Comparison of ENCODE assay signal across 22 cellular contexts in genomic region chr6:21554286-21554685, GRCh38. TPM values are rescaled to one million over a fixed set of nuclear protein-coding genes. Genes with fewer than 3 reads are reported as not detected.
DNase-seq lines count a peak whose midpoint lies in the region; ATAC-seq, FAIRE-seq and TF ChIP-seq lines count a peak whose summit lies in the region.
"Had no signal": no experiment of that assay in that cellular context is flagged by ENCODE, and none has a peak within 500 bp of the region (broad histone marks: within the 10 kb centered on the region; RNA-seq: fewer than 3 reads in every experiment).

No MANE protein-coding gene starts in this region.

- H4K20me1 ChIP-seq in H1 (replicated peaks in 1 of 2; ENCODE audit: control insufficient read depth in 1 of 2, insufficient read depth in 2 of 2, low read length in 2 of 2) = no peaks in the 10 kb centered on the region
- H4K20me1 ChIP-seq: BLaER1 treated with 17β-estradiol and CSF1 and Interleukin-3, amounts not matched to agents 10 nM and 100 nM had no signal

- no peak overlapping the region for H3K4me3 Mint-ChIP-seq in activated CD8-positive, alpha-beta T cell treated with anti-CD3 and anti-CD28 coated beads, Interleukin-2, amount 10 ng/mL, durations not matched to agents 7 days and 5 days
- H3K4me3 Mint-ChIP-seq in activated CD8-positive, alpha-beta T cell treated with anti-CD3 and anti-CD28 coated beads for 36 hours = no peak overlapping the region
- H3K4me3 Mint-ChIP-seq in CD4-positive, alpha-beta memory T cell = no peak overlapping the region
- H3K4me3 Mint-ChIP-seq: CD8-positive, alpha-beta T cell; H9; HFFc6 had no signal

- no peaks in the 10 kb centered on the region for H3K79me2 ChIP-seq in H1 (ENCODE audit: control insufficient read depth in 1 of 2, insufficient read depth in 2 of 2, low read length in 2 of 2)

- H3K36me3 Mint-ChIP-seq in activated CD8-positive, alpha-beta T cell treated with anti-CD3 and anti-CD28 coated beads, Interleukin-2, amount 10 ng/mL, durations not matched to agents 7 days and 5 days (ENCODE audit: low read depth) = no peaks in the 10 kb centered on the region
- H3K36me3 Mint-ChIP-seq in activated CD8-positive, alpha-beta T cell treated with anti-CD3 and anti-CD28 coated beads for 36 hours (ENCODE audit: low read depth) = no peaks in the 10 kb centered on the region
- H3K36me3 Mint-ChIP-seq in CD4-positive, alpha-beta memory T cell = no peaks in the 10 kb centered on the region
- H3K36me3 Mint-ChIP-seq: CD8-positive, alpha-beta T cell had no signal

- H2AFZ ChIP-seq in H1 (ENCODE audit: low read length) = no peak overlapping the region
- H2AFZ ChIP-seq: GM23248 had no signal

- no peaks in the 10 kb centered on the region for H3K23me2 ChIP-seq in H1 (ENCODE audit: low read depth, low read length)

- no peak for TF ChIP-seq RAD21 in H1 (IDR thresholded peaks at IDR 0.05 in 1 of 2, conservative IDR thresholded peaks at IDR 0.05 in 1 of 2; ENCODE audit: low read depth in 2 of 2, low read length in 2 of 2)

- H3K4ac ChIP-seq in H1 (replicated peaks; ENCODE audit: insufficient read length, low read depth, low read length) = no peak overlapping the region

- no peak overlapping the region for H3K9ac ChIP-seq in H1 (replicated peaks in 1 of 4; ENCODE audit: extremely low read depth in 1 of 4, low read depth in 3 of 4, low read length in 3 of 4)
- H3K9ac ChIP-seq: BLaER1 treated with 17β-estradiol and CSF1 and Interleukin-3, amounts not matched to agents 10 nM and 100 nM; GM23248 had no signal

- 88% methylated on average over 4 of the region's 5 CpGs; no CpG with 5 or more reads in 1 of the 2 experiments for WGBS in H1 (ENCODE audit: extremely low coverage in 1 of 2, insufficient coverage in 1 of 2, insufficient read length in 1 of 2, insufficient replicate concordance in 2 of 2, low coverage in 1 of 2, low lambda C conversion rate in 2 of 2, missing lambda C conversion rate in 1 of 2), 2 experiments

- H3K27ac Mint-ChIP-seq in activated CD8-positive, alpha-beta T cell treated with anti-CD3 and anti-CD28 coated beads, Interleukin-2, amount 10 ng/mL, durations not matched to agents 7 days and 5 days = peak overlapping the region; percentile 39
- H3K27ac Mint-ChIP-seq in activated CD8-positive, alpha-beta T cell treated with anti-CD3 and anti-CD28 coated beads for 36 hours = no peak overlapping the region
- no peak overlapping the region for H3K27ac Mint-ChIP-seq in CD4-positive, alpha-beta memory T cell
- H3K27ac Mint-ChIP-seq: CD8-positive, alpha-beta T cell; H9; HFFc6 had no signal

- TF ChIP-seq POLR2A in H1 (IDR thresholded peaks at IDR 0.05; ENCODE audit: control extremely low read depth in 1 of 2, low read depth in 2 of 2, low read length in 2 of 2) (no peak), erythroblast (IDR thresholded peaks at IDR 0.05; ENCODE audit: low read length) (no peak)

- H2BK5ac ChIP-seq in H1 (ENCODE audit: low read depth, low read length) = peak overlapping the region; percentile 44; the same call in 1 of the 2 replicates

- H3K4me1 Mint-ChIP-seq in activated CD8-positive, alpha-beta T cell treated with anti-CD3 and anti-CD28 coated beads, Interleukin-2, amount 10 ng/mL, durations not matched to agents 7 days and 5 days (ENCODE audit: low read depth) = no peaks in the 10 kb centered on the region
- no peaks in the 10 kb centered on the region for H3K4me1 Mint-ChIP-seq in activated CD8-positive, alpha-beta T cell treated with anti-CD3 and anti-CD28 coated beads for 36 hours (ENCODE audit: low read depth)
- H3K4me1 Mint-ChIP-seq in CD4-positive, alpha-beta memory T cell = no peaks in the 10 kb centered on the region

- no peak overlapping the region for H4K5ac ChIP-seq in H1 (ENCODE audit: insufficient read length, low read depth, low read length)

- no peak overlapping the region for H2BK20ac ChIP-seq in H1 (ENCODE audit: low read length)

- no peaks in the 10 kb centered on the region for H3K27me3 ChIP-seq in H1 (replicated peaks in 1 of 4; ENCODE audit: control insufficient read depth in 3 of 4, extremely low read depth in 1 of 4, insufficient read depth in 3 of 4, low read length in 3 of 4)
- no peaks in the 10 kb centered on the region for H3K27me3 ChIP-seq in CD4-positive, alpha-beta memory T cell (ENCODE audit: insufficient read depth, low read length)
- H3K27me3 ChIP-seq: BE2C; BLaER1 treated with 17β-estradiol and CSF1 and Interleukin-3, amounts not matched to agents 10 nM and 100 nM had no signal

- POLR2A ChIA-PET in activated CD8-positive, alpha-beta T cell treated with anti-CD3 and anti-CD28 coated beads, Interleukin-2, amount 10 ng/mL, durations not matched to agents 7 days and 5 days (lab: Charles Lee) = no interaction called here
- POLR2A ChIA-PET in activated CD8-positive, alpha-beta T cell treated with anti-CD3 and anti-CD28 coated beads for 36 hours (lab: Charles Lee) = interaction anchor here (0.7 kb wide), 1 partner anchor 493 kb away, joined by 3 read pairs; no protein-coding TSS in a partner anchor
- POLR2A ChIA-PET in HEK293 (lab: Yijun Ruan, JAX) (interaction anchor here (0.7 kb wide), 2 partner anchors 46 to 48 kb away, joined by 3 to 5 read pairs; no protein-coding TSS in a partner anchor), H1 (lab: Charles Lee; ENCODE audit: partially characterized antibody) (no interaction called here)
- POLR2A ChIA-PET in CD4-positive, alpha-beta memory T cell (lab: Charles Lee; ENCODE audit: partially characterized antibody) = no interaction called here

- no peak overlapping the region for H4K91ac ChIP-seq in H1 (replicated peaks; ENCODE audit: insufficient read length, low read length)

- no peak overlapping the region for H3K23ac ChIP-seq in H1 (ENCODE audit: insufficient read length)

- no peaks in the 10 kb centered on the region for H3K27me3 Mint-ChIP-seq in activated CD8-positive, alpha-beta T cell treated with anti-CD3 and anti-CD28 coated beads, Interleukin-2, amount 10 ng/mL, durations not matched to agents 7 days and 5 days (ENCODE audit: low read depth)
- no peaks in the 10 kb centered on the region for H3K27me3 Mint-ChIP-seq in activated CD8-positive, alpha-beta T cell treated with anti-CD3 and anti-CD28 coated beads for 36 hours
- H3K27me3 Mint-ChIP-seq in CD4-positive, alpha-beta memory T cell = no peaks in the 10 kb centered on the region

- no peak overlapping the region for H2AK5ac ChIP-seq in H1 (ENCODE audit: low read depth, low read length)

- H3K18ac ChIP-seq in H1 (ENCODE audit: extremely low read depth, low read length) = no peak overlapping the region

- no peak overlapping the region for H3K4me3 ChIP-seq in HEK293 (ENCODE audit: low read depth, low read length)
- H3K4me3 ChIP-seq in H1 (ENCODE audit: extremely low read depth in 1 of 4, insufficient read depth in 2 of 4, low read depth in 3 of 4, low read length in 4 of 4) = no peak overlapping the region
- H3K4me3 ChIP-seq in CD4-positive, alpha-beta memory T cell (ENCODE audit: low read length in 2 of 2) = no peak overlapping the region
- H3K4me3 ChIP-seq: A549; BLaER1 treated with 17β-estradiol and CSF1 and Interleukin-3, amounts not matched to agents 10 nM and 100 nM; GM23248 had no signal

- no peak for DNase-seq in activated CD8-positive, alpha-beta T cell treated with anti-CD3 and anti-CD28 coated beads, Interleukin-2, amount 10 ng/mL, durations not matched to agents 7 days and 5 days
- no peak for DNase-seq in activated CD8-positive, alpha-beta T cell treated with anti-CD3 and anti-CD28 coated beads for 36 hours
- DNase-seq in H1 (ENCODE audit: low read depth in 1 of 2, low spot score in 2 of 2) (no peak), erythroblast (lab: John Stamatoyannopoulos, UW) (no peak)
- DNase-seq in CD4-positive, alpha-beta memory T cell = no peak
- DNase-seq: 8988T; ACHN; AML-193; BE2C; Caco-2; CD8-positive, alpha-beta T cell; DMS153; DND-41; GM23248; H9; HFFc6 had no signal

- H2BK12ac ChIP-seq in H1 (ENCODE audit: low read depth, low read length) = peak overlapping the region; percentile 39; the same call in 1 of the 2 replicates

- H3K36me3 ChIP-seq in HEK293 (ENCODE audit: control insufficient read depth in 2 of 2, insufficient read depth in 1 of 2, low read length in 2 of 2) (no peaks in the 10 kb centered on the region), H1 (ENCODE audit: control insufficient read depth in 2 of 4, insufficient read depth in 4 of 4, low read length in 3 of 4) (no peaks in the 10 kb centered on the region)
- no peaks in the 10 kb centered on the region for H3K36me3 ChIP-seq in CD4-positive, alpha-beta memory T cell (ENCODE audit: insufficient read depth, low read length)
- H3K36me3 ChIP-seq: BE2C; BLaER1 treated with 17β-estradiol and CSF1 and Interleukin-3, amounts not matched to agents 10 nM and 100 nM had no signal

- no peak overlapping the region for H3K4me2 ChIP-seq in H1 (ENCODE audit: insufficient read depth in 1 of 2, low read depth in 2 of 2, low read length in 2 of 2)
- H3K4me2 ChIP-seq: A549; BLaER1 treated with 17β-estradiol and CSF1 and Interleukin-3, amounts not matched to agents 10 nM and 100 nM had no signal

- CTCF ChIA-PET in activated CD8-positive, alpha-beta T cell treated with anti-CD3 and anti-CD28 coated beads, Interleukin-2, amount 10 ng/mL, durations not matched to agents 7 days and 5 days (lab: Charles Lee) = no interaction called here
- CTCF ChIA-PET in activated CD8-positive, alpha-beta T cell treated with anti-CD3 and anti-CD28 coated beads for 36 hours (lab: Charles Lee) = no interaction called here
- CTCF ChIA-PET in HEK293 (lab: Yijun Ruan, JAX) = interaction anchor here (0.6 kb wide), 1 partner anchor 21 kb away, joined by 3 read pairs; no protein-coding TSS in a partner anchor
- CTCF ChIA-PET in H1 (lab: Charles Lee; ENCODE audit: partially characterized antibody) = no interaction called here
- CTCF ChIA-PET in CD4-positive, alpha-beta memory T cell (lab: Charles Lee; ENCODE audit: partially characterized antibody) = no interaction called here

- no peak overlapping the region for H2BK15ac ChIP-seq in H1 (ENCODE audit: low read length)

- TF ChIP-seq CTCF in activated CD8-positive, alpha-beta T cell treated with anti-CD3 and anti-CD28 coated beads for 36 hours (IDR thresholded peaks at IDR 0.05) = no peak
- no peak for TF ChIP-seq CTCF in HEK293 (tag by site-specific recombination; IDR thresholded peaks at IDR 0.05)
- no peak for TF ChIP-seq CTCF in H1 (IDR thresholded peaks at IDR 0.05; ENCODE audit: control extremely low read depth in 1 of 3, insufficient read depth in 1 of 3, low read depth in 1 of 3, low read length in 3 of 3)

- no peak overlapping the region for H2BK120ac ChIP-seq in H1 (replicated peaks; ENCODE audit: low read depth, low read length)

- H3K27ac ChIP-seq in HEK293 (ENCODE audit: extremely low read depth, low read depth, low read length) = no peak overlapping the region
- H3K27ac ChIP-seq in H1 (ENCODE audit: low read depth, low read length) = no peak overlapping the region
- H3K27ac ChIP-seq in CD4-positive, alpha-beta memory T cell (ENCODE audit: low read depth, low read length) = no peak overlapping the region
- H3K27ac ChIP-seq: A549; BLaER1 treated with 17β-estradiol and CSF1 and Interleukin-3, amounts not matched to agents 10 nM and 100 nM; GM23248 had no signal

- H3K9me3 Mint-ChIP-seq in activated CD8-positive, alpha-beta T cell treated with anti-CD3 and anti-CD28 coated beads, Interleukin-2, amount 10 ng/mL, durations not matched to agents 7 days and 5 days (ENCODE audit: insufficient read depth) = peaks cover 5% of the 10 kb centered on the region
- H3K9me3 Mint-ChIP-seq in activated CD8-positive, alpha-beta T cell treated with anti-CD3 and anti-CD28 coated beads for 36 hours = peaks cover 5% of the 10 kb centered on the region
- H3K9me3 Mint-ChIP-seq in CD4-positive, alpha-beta memory T cell = peaks cover 0 to 8% (median 1%) of the 10 kb centered on the region in 8 donors

- no peaks in the 10 kb centered on the region for H3K9me3 ChIP-seq in HEK293 (ENCODE audit: control insufficient read depth, insufficient read depth, low read depth, low read length)
- peaks cover 5 to 14% of the 10 kb centered on the region in 2 experiments; a peak in 3 of 4 replicates for H3K9me3 ChIP-seq in H1 (ENCODE audit: insufficient read depth in 2 of 2, low read depth in 1 of 2, low read length in 1 of 2)
- peaks cover 0 to under 1% of the 10 kb centered on the region in 2 donors for H3K9me3 ChIP-seq in CD4-positive, alpha-beta memory T cell (ENCODE audit: control insufficient read depth in 1 of 2, low read length in 2 of 2)
- H3K9me3 ChIP-seq: A549, BE2C had no signal

- H3K79me1 ChIP-seq in H1 (ENCODE audit: low read depth, low read length) = no peaks in the 10 kb centered on the region

- no peak for ATAC-seq in activated CD8-positive, alpha-beta T cell treated with anti-CD3 and anti-CD28 coated beads, Interleukin-2, amount 10 ng/mL, durations not matched to agents 7 days and 5 days
- ATAC-seq in activated CD8-positive, alpha-beta T cell treated with anti-CD3 and anti-CD28 coated beads for 36 hours = no peak
- ATAC-seq: A549; CD8-positive, alpha-beta T cell; HCT116 had no signal

- H3K14ac ChIP-seq in H1 (ENCODE audit: insufficient read length) = no peak overlapping the region

- H3K56ac ChIP-seq in H1 (replicated peaks; ENCODE audit: insufficient read length, low read depth, low read length) = no peak overlapping the region

- H4K8ac ChIP-seq in H1 (ENCODE audit: extremely low read depth, insufficient read depth, low read length) = no peak overlapping the region

- intact Hi-C loops in activated CD8-positive, alpha-beta T cell treated with anti-CD3 and anti-CD28 coated beads for 36 hours (cut with micrococcal nuclease) = no loop called here
- intact Hi-C loops in CD4-positive, alpha-beta memory T cell (cut with micrococcal nuclease) = no loop called here

- no peak for FAIRE-seq in H1 (lab: Jason Lieb, UNC)
- FAIRE-seq: A549, G401.6, GM12892 had no signal

- no peak for TF ChIP-seq EP300 in H1 (IDR thresholded peaks at IDR 0.05; ENCODE audit: borderline replicate concordance in 1 of 2, low read depth in 2 of 2, low read length in 2 of 2)

- no peaks in the 10 kb centered on the region for H3K4me1 ChIP-seq in HEK293 (ENCODE audit: control insufficient read depth, insufficient read depth, low read length)
- H3K4me1 ChIP-seq in H1 (replicated peaks in 1 of 4; ENCODE audit: control insufficient read depth in 3 of 4, insufficient read depth in 4 of 4, low read length in 3 of 4) = no peaks in the 10 kb centered on the region; a peak in 1 of 7 replicates
- no peaks in the 10 kb centered on the region for H3K4me1 ChIP-seq in CD4-positive, alpha-beta memory T cell (ENCODE audit: insufficient read depth, low read length)
- H3K4me1 ChIP-seq: A549; BE2C; BLaER1 treated with 17β-estradiol and CSF1 and Interleukin-3, amounts not matched to agents 10 nM and 100 nM; Caco-2 had no signal

RNA-seq across cellular contexts. Expression of gene SOX4, which starts 39.3 kb away (rescaled TPM):
- total RNA-seq in activated CD8-positive, alpha-beta T cell treated with anti-CD3 and anti-CD28 coated beads, Interleukin-2, amount 10 ng/mL, durations not matched to agents 7 days and 5 days = under 1 TPM; 0.71 to 0.83 TPM
- 1 to 10 TPM; 1.6 TPM for total RNA-seq in activated CD8-positive, alpha-beta T cell treated with anti-CD3 and anti-CD28 coated beads for 36 hours
- total RNA-seq in H1 (2021; fragmentation: NEBNext Ultra II Directional; extraction: Animal tissue kit (Norgen Biotek cat#: 25700)) = 162 and 169 TPM in 2 replicates
- 14.1 and 16.1 TPM in 2 replicates for polyA plus RNA-seq in H1 (2011; rRNA removed)
- 25.2 TPM for polyA plus RNA-seq in H1 (2011; cell fraction: cytosol; rRNA removed)
- 28.0 TPM for polyA plus RNA-seq in H1 (2011; cell fraction: nucleus; rRNA removed)
- 42.4 to 50.3 TPM (median 46.5 TPM) in 4 replicates for polyA plus RNA-seq in H1 (2012, experiment 1 of 2)
- 31.6 TPM for polyA plus RNA-seq in H1 (2012, experiment 2 of 2)
- polyA plus RNA-seq in H1 (2013, experiment 1 of 2) = 141 TPM
- 134 TPM for polyA plus RNA-seq in H1 (2013, experiment 2 of 2)
- 26.2 and 31.1 TPM in 2 replicates for polyA minus RNA-seq in H1 (2011; rRNA and poly(A)+ RNA removed)
- polyA minus RNA-seq in H1 (2011; cell fraction: cytosol; rRNA and poly(A)+ RNA removed) = 46.9 TPM
- 36.0 TPM for polyA minus RNA-seq in H1 (2011; cell fraction: nucleus; rRNA and poly(A)+ RNA removed)
- total RNA-seq in CD4-positive, alpha-beta memory T cell = under 1 TPM; 0.12 to 0.14 TPM
- under 1 TPM; 0.11 to 0.13 TPM for polyA plus RNA-seq in CD4-positive, alpha-beta memory T cell

Comparison
In these comparisons a context has a peak if more than half of its experiments do, and no peak if none do; other contexts are left out.
1. POLR2A ChIA-PET loops: an anchor here in activated CD8-positive, alpha-beta T cell treated with anti-CD3 and anti-CD28 coated beads for 36 hours (0.7 kb wide) and HEK293 (0.7 kb wide); none called in activated CD8-positive, alpha-beta T cell treated with anti-CD3 and anti-CD28 coated beads, Interleukin-2, amount 10 ng/mL, durations not matched to agents 7 days and 5 days, H1 and CD4-positive, alpha-beta memory T cell.
2. RNA of gene SOX4, which starts 39.3 kb away (total RNA-seq): 162 to 169 TPM in H1; 1.6 TPM in activated CD8-positive, alpha-beta T cell treated with anti-CD3 and anti-CD28 coated beads for 36 hours, 0.71 to 0.83 TPM in activated CD8-positive, alpha-beta T cell treated with anti-CD3 and anti-CD28 coated beads, Interleukin-2, amount 10 ng/mL, durations not matched to agents 7 days and 5 days and 0.12 to 0.14 TPM in CD4-positive, alpha-beta memory T cell; every median in the first group is over 10 times any median in the second.